1 cellular context compared by ENCODE assay signal in genomic region chr6:150269857-150270223, GRCh38.
A peak's percentile ranks its signal among the peaks of the same experiment; 100 is the strongest.
TF ChIP-seq lines count a peak whose summit lies in the region.

No MANE protein-coding gene starts in this region.

TF ChIP-seq in K562, 482 proteins besides CTCF, POLR2A, EP300 and RAD21 (continued from another document and continues in another):
- TF ChIP-seq MITF (IDR thresholded peaks at IDR 0.05) (peak; percentile 17; the same call in 1 of the 2 replicates), ZNF324 (CRISPR knock-in tag; IDR thresholded peaks at IDR 0.05) (no peak), ZNF263 (CRISPR knock-in tag; IDR thresholded peaks at IDR 0.05; ENCODE audit: borderline replicate concordance) (no peak), JUND (IDR thresholded peaks at IDR 0.05; ENCODE audit: borderline replicate concordance, low read depth, low read length) (peak; percentile 93), JUND (tag; IDR thresholded peaks at IDR 0.05; ENCODE audit: borderline replicate concordance, low read depth, low read length) (peak; percentile 82; the same call in 1 of the 3 replicates), ZNF696 (CRISPR knock-in tag; conservative IDR thresholded peaks at IDR 0.05) (no peak), ZNF41 (CRISPR knock-in tag; conservative IDR thresholded peaks at IDR 0.05) (no peak), CREB1 (IDR thresholded peaks at IDR 0.05) (peak; percentile 62), CREB1 (CRISPR knock-in tag; IDR thresholded peaks at IDR 0.05) (0 out of 2 replicates have a peak, but pooled peaks have one; percentile 0), AFF4 (CRISPR knock-in tag; IDR thresholded peaks at IDR 0.05) (no peak), RBM39 (optimal IDR thresholded peaks at IDR 0.05; ENCODE audit: low read depth, low read length) (no peak), ZNF512 (tag; IDR thresholded peaks at IDR 0.05) (no peak), ZNF76 (CRISPR knock-in tag; IDR thresholded peaks at IDR 0.05; ENCODE audit: borderline replicate concordance) (0 out of 2 replicates have a peak, but pooled peaks have one; percentile 31), NUFIP1 (IDR thresholded peaks at IDR 0.05; ENCODE audit: partially characterized antibody) (no peak), MCM2 (IDR thresholded peaks at IDR 0.05; ENCODE audit: low read depth) (no peak), SMARCB1 (IDR thresholded peaks at IDR 0.05; ENCODE audit: insufficient read length, low read depth) (no peak), ZNF644 (tag; IDR thresholded peaks at IDR 0.05; ENCODE audit: low read depth) (no peak), TFAM (CRISPR knock-in tag; conservative IDR thresholded peaks at IDR 0.05) (no peak), ZNF407 (IDR thresholded peaks at IDR 0.05; ENCODE audit: low read depth) (no peak), ZNF175 (CRISPR knock-in tag; IDR thresholded peaks at IDR 0.05; ENCODE audit: low read depth) (0 out of 2 replicates have a peak, but pooled peaks have one; percentile 45), NFIX (CRISPR knock-in tag; IDR thresholded peaks at IDR 0.05; ENCODE audit: low read depth) (no peak), YBX1 (IDR thresholded peaks at IDR 0.05) (no peak), KDM1A (IDR thresholded peaks at IDR 0.05) (peak; percentile 68 to 83), PBX2 (CRISPR knock-in tag; IDR thresholded peaks at IDR 0.05; ENCODE audit: low read depth) (no peak), PBX2 (tag; conservative IDR thresholded peaks at IDR 0.05; ENCODE audit: low read depth) (no peak), TFAP4 (CRISPR knock-in tag; IDR thresholded peaks at IDR 0.05; ENCODE audit: borderline replicate concordance) (no peak), ZNF140 (CRISPR knock-in tag; IDR thresholded peaks at IDR 0.05) (no peak), IRF1 (CRISPR knock-in tag; IDR thresholded peaks at IDR 0.05; ENCODE audit: borderline replicate concordance) (no peak), BRF2 (IDR thresholded peaks at IDR 0.05; ENCODE audit: borderline replicate concordance, insufficient read depth, insufficient read length) (no peak), NCOR1 (IDR thresholded peaks at IDR 0.05) (peak; percentile 83), CCNT2 (IDR thresholded peaks at IDR 0.05; ENCODE audit: borderline replicate concordance, extremely low read depth, insufficient read length, low read depth, low read length) (no peak), PURB (CRISPR knock-in tag; IDR thresholded peaks at IDR 0.05; ENCODE audit: low read depth) (no peak), ZNF766 (CRISPR knock-in tag; conservative IDR thresholded peaks at IDR 0.05) (no peak), RB1 (IDR thresholded peaks at IDR 0.05; ENCODE audit: low read depth) (no peak), ZBTB34 (CRISPR knock-in tag; IDR thresholded peaks at IDR 0.05) (no peak), FIP1L1 (IDR thresholded peaks at IDR 0.05; ENCODE audit: low read depth, low read length, poor library complexity, severe bottlenecking) (no peak), KDM2B (CRISPR knock-in tag; IDR thresholded peaks at IDR 0.05) (no peak)
